In genomic region chr1:243471754-243472725, GRCh38 we compare ENCODE assay signal across 9 cellular contexts.
A peak's percentile ranks its signal among the peaks of the same experiment; 100 is the strongest.
DNase-seq lines count a peak whose midpoint lies in the region; ATAC-seq and TF ChIP-seq lines count a peak whose summit lies in the region.
"Had no signal": no experiment of that assay in that cellular context is flagged by ENCODE, and none has a peak within 500 bp of the region (broad histone marks: within the 10 kb centered on the region; RNA-seq: fewer than 3 reads in every experiment).

No MANE protein-coding gene starts in this region.

- CTCF ChIA-PET in Caco-2 (lab: Charles Lee) (no interaction called here), WTC11 (lab: Charles Lee) (no interaction called here)

- H3K9me3 ChIP-seq in Caco-2, result no peaks in the 10 kb centered on the region
- H3K9me3 ChIP-seq: heart left ventricle had no signal

- DNase-seq in NB4 (ENCODE audit: low read depth) (peak; percentile 18), left kidney (ENCODE audit: low read depth, low spot score) (peak; percentile 49), Caco-2 (no peak), WTC11 (ENCODE audit: low spot score) (no peak), DMS79 (lab: John Stamatoyannopoulos, UW) (no peak)
- DNase-seq in activated naive CD8-positive, alpha-beta T cell treated with anti-CD3 and anti-CD28 coated beads for 36 hours, result no peak
- DNase-seq: heart left ventricle had no signal

- no peak for TF ChIP-seq POLR2A in NB4 (IDR thresholded peaks at IDR 0.05; ENCODE audit: extremely low read depth, insufficient read length)

- H3K9me3 Mint-ChIP-seq in Caco-2 (ENCODE audit: unreplicated experiment), result no peaks in the 10 kb centered on the region
- no peaks in the 10 kb centered on the region for H3K9me3 Mint-ChIP-seq in WTC11
- no peaks in the 10 kb centered on the region for H3K9me3 Mint-ChIP-seq in activated naive CD8-positive, alpha-beta T cell treated with anti-CD3 and anti-CD28 coated beads for 36 hours

- peak; percentile 71 for ATAC-seq in GM18519 (IDR thresholded peaks at IDR 0.05; ENCODE audit: low FRiP score, unreplicated experiment)
- ATAC-seq in HG02571 (IDR thresholded peaks at IDR 0.05; ENCODE audit: unreplicated experiment), result peak; percentile 78
- no peak for ATAC-seq in WTC11

- H3K4me3 ChIP-seq in NB4 (ENCODE audit: low read depth, low read length) (no peak overlapping the region), Caco-2 (ENCODE audit: low read depth, low read length) (no peak overlapping the region)

- H3K27me3 ChIP-seq in Caco-2 (replicated peaks; ENCODE audit: control insufficient read depth, insufficient read depth, low read length), result no peaks in the 10 kb centered on the region
- H3K27me3 ChIP-seq: heart left ventricle had no signal

- no peaks in the 10 kb centered on the region for H3K4me1 ChIP-seq in Caco-2

- no peaks in the 10 kb centered on the region for H3K36me3 ChIP-seq in Caco-2 (ENCODE audit: control insufficient read depth, insufficient read depth, low read length)

- POLR2A ChIA-PET in Caco-2 (lab: Charles Lee) (no interaction called here), WTC11 (lab: Charles Lee) (interaction anchor here (0.6 kb wide), 1 partner anchor 230 kb away, joined by 3 read pairs; no protein-coding TSS in a partner anchor)

- H3K4me3 Mint-ChIP-seq in Caco-2 (ENCODE audit: unreplicated experiment), result no peak overlapping the region
- H3K4me3 Mint-ChIP-seq in WTC11, result no peak overlapping the region
- H3K4me3 Mint-ChIP-seq in activated naive CD8-positive, alpha-beta T cell treated with anti-CD3 and anti-CD28 coated beads for 36 hours, result no peak overlapping the region

- H3K27me3 Mint-ChIP-seq in Caco-2 (ENCODE audit: insufficient read depth, unreplicated experiment), result no peaks in the 10 kb centered on the region
- no peaks in the 10 kb centered on the region for H3K27me3 Mint-ChIP-seq in WTC11 (ENCODE audit: low read depth)
- H3K27me3 Mint-ChIP-seq in activated naive CD8-positive, alpha-beta T cell treated with anti-CD3 and anti-CD28 coated beads for 36 hours, result no peaks in the 10 kb centered on the region

- no peaks in the 10 kb centered on the region for H3K36me3 Mint-ChIP-seq in Caco-2 (ENCODE audit: insufficient read depth, unreplicated experiment)
- H3K36me3 Mint-ChIP-seq in WTC11, result no peaks in the 10 kb centered on the region
- H3K36me3 Mint-ChIP-seq in activated naive CD8-positive, alpha-beta T cell treated with anti-CD3 and anti-CD28 coated beads for 36 hours, result peaks cover 4% of the 10 kb centered on the region

- H3K4me1 Mint-ChIP-seq in Caco-2 (ENCODE audit: low read depth, unreplicated experiment) (no peaks in the 10 kb centered on the region), WTC11 (peaks cover 66% of the 10 kb centered on the region)
- H3K4me1 Mint-ChIP-seq in activated naive CD8-positive, alpha-beta T cell treated with anti-CD3 and anti-CD28 coated beads for 36 hours, result peaks cover 5% of the 10 kb centered on the region

- H3K27ac Mint-ChIP-seq in Caco-2 (ENCODE audit: unreplicated experiment) (no peak overlapping the region), WTC11 (no peak overlapping the region)
- no peak overlapping the region for H3K27ac Mint-ChIP-seq in activated naive CD8-positive, alpha-beta T cell treated with anti-CD3 and anti-CD28 coated beads for 36 hours

- intact Hi-C loops in Caco-2 (cut with micrococcal nuclease; ENCODE audit: unreplicated experiment), result no loop called here

- TF ChIP-seq CTCF in NB4 (IDR thresholded peaks at IDR 0.05; ENCODE audit: low read depth, low read length) (no peak), Caco-2 (IDR thresholded peaks at IDR 0.05; ENCODE audit: insufficient read depth in 1 of 2, low read depth in 1 of 2, low read length in 1 of 2, severe bottlenecking in 1 of 2, unreplicated experiment in 1 of 2) (no peak), WTC11 (IDR thresholded peaks at IDR 0.05) (no peak)

- no TSS peak for BruUV-seq in Caco-2 (replicated peaks; lab: Mats Ljungman, UMichigan)

TF ChIP-seq in WTC11, 78 proteins besides CTCF, POLR2A, EP300 and RAD21 (continues in another document):
- TF ChIP-seq SP1 (CRISPR knock-in tag; conservative IDR thresholded peaks at IDR 0.05) (no peak), ZNF396 (CRISPR knock-in tag; IDR thresholded peaks at IDR 0.05; ENCODE audit: borderline replicate concordance) (no peak), ETV6 (CRISPR knock-in tag; IDR thresholded peaks at IDR 0.05) (no peak), FOXJ3 (CRISPR knock-in tag; IDR thresholded peaks at IDR 0.05; ENCODE audit: borderline replicate concordance) (no peak), NFATC4 (CRISPR knock-in tag; IDR thresholded peaks at IDR 0.05) (no peak), SMAD3 (CRISPR knock-in tag; IDR thresholded peaks at IDR 0.05; ENCODE audit: borderline replicate concordance) (no peak), MYBL2 (CRISPR knock-in tag; IDR thresholded peaks at IDR 0.05) (no peak), STAT6 (CRISPR knock-in tag; conservative IDR thresholded peaks at IDR 0.05; ENCODE audit: low read depth) (no peak)
- TF ChIP-seq, protein P1, sequence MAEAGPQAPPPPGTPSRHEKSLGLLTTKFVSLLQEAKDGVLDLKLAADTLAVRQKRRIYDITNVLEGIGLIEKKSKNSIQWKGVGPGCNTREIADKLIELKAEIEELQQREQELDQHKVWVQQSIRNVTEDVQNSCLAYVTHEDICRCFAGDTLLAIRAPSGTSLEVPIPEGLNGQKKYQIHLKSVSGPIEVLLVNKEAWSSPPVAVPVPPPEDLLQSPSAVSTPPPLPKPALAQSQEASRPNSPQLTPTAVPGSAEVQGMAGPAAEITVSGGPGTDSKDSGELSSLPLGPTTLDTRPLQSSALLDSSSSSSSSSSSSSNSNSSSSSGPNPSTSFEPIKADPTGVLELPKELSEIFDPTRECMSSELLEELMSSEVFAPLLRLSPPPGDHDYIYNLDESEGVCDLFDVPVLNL (CRISPR knock-in tag; IDR thresholded peaks at IDR 0.05; ENCODE audit: borderline replicate concordance, low read depth), result no peak
- TF ChIP-seq, protein P2, sequence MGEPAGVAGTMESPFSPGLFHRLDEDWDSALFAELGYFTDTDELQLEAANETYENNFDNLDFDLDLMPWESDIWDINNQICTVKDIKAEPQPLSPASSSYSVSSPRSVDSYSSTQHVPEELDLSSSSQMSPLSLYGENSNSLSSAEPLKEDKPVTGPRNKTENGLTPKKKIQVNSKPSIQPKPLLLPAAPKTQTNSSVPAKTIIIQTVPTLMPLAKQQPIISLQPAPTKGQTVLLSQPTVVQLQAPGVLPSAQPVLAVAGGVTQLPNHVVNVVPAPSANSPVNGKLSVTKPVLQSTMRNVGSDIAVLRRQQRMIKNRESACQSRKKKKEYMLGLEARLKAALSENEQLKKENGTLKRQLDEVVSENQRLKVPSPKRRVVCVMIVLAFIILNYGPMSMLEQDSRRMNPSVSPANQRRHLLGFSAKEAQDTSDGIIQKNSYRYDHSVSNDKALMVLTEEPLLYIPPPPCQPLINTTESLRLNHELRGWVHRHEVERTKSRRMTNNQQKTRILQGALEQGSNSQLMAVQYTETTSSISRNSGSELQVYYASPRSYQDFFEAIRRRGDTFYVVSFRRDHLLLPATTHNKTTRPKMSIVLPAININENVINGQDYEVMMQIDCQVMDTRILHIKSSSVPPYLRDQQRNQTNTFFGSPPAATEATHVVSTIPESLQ (CRISPR knock-in tag; IDR thresholded peaks at IDR 0.05), result no peak
- TF ChIP-seq, protein P3, sequence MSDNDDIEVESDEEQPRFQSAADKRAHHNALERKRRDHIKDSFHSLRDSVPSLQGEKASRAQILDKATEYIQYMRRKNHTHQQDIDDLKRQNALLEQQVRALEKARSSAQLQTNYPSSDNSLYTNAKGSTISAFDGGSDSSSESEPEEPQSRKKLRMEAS (CRISPR knock-in tag; IDR thresholded peaks at IDR 0.05), result no peak

Comparison
In these comparisons a context has a peak if more than half of its experiments do, and no peak if none do; other contexts are left out.
1. DNase-seq: peak in NB4 (single experiment) and left kidney (single experiment); none in Caco-2 (0 of 2), WTC11 (single experiment), activated naive CD8-positive, alpha-beta T cell treated with anti-CD3 and anti-CD28 coated beads for 36 hours (single experiment) and DMS79 (single experiment).